ENCODE assay signal across 18 cellular contexts in genomic region chr19:3679581-3679980, GRCh38. TPM values are rescaled to one million over a fixed set of nuclear protein-coding genes. Genes with fewer than 3 reads are reported as not detected.
DNase-seq lines count a peak whose midpoint lies in the region; ATAC-seq, FAIRE-seq and TF ChIP-seq lines count a peak whose summit lies in the region.
"Had no signal": no experiment of that assay in that cellular context is flagged by ENCODE, and none has a peak within 500 bp of the region (broad histone marks: within the 10 kb centered on the region; RNA-seq: fewer than 3 reads in every experiment).

No MANE protein-coding gene starts in this region.

- TF ChIP-seq RAD21 in K562 (CRISPR knock-in tag; conservative IDR thresholded peaks at IDR 0.05 in 1 of 2, IDR thresholded peaks at IDR 0.05 in 1 of 2): no peak

- in situ Hi-C loops in K562 (cut with MboI): no loop called here

- intact Hi-C loops in Caco-2 (cut with micrococcal nuclease; ENCODE audit: unreplicated experiment): no loop called here
- intact Hi-C loops in K562 (cut with micrococcal nuclease): no loop called here
- intact Hi-C loops in lower leg skin (cut with DNase I; ENCODE audit: low total_unique reads): no loop called here

- BruUV-seq in Caco-2 (replicated peaks; lab: Mats Ljungman, UMichigan) (no TSS peak), K562 (replicated peaks; lab: Mats Ljungman, UMichigan) (no TSS peak)

- no peak for DNase-seq in Caco-2
- no peak for DNase-seq in K562 (ENCODE audit: extremely low read depth in 1 of 4, low spot score in 3 of 4)
- no peak for DNase-seq in nephron progenitor cell
- DNase-seq in SKM-1 (lab: John Stamatoyannopoulos, UW; ENCODE audit: unreplicated experiment): no peak
- DNase-seq in activated CD8-positive, alpha-beta memory T cell treated with anti-CD3 and anti-CD28 coated beads, Interleukin-2, amount 50 U/mL, for 48 hours: no peak
- DNase-seq in lower leg skin (ENCODE audit: low spot score in 2 of 2): no peak
- DNase-seq: CD4-positive, alpha-beta T cell; DMS153; DMS79; GDM1 had no signal

- peak overlapping the region; percentile 55 for H3K27ac Mint-ChIP-seq in Caco-2 (ENCODE audit: unreplicated experiment)
- H3K27ac Mint-ChIP-seq in nephron progenitor cell: peak overlapping the region; percentile 61
- H3K27ac Mint-ChIP-seq: B cell; CD4-positive, alpha-beta T cell had no signal

- H3K9ac ChIP-seq in BLaER1 (0 out of 2 replicates have a peak overlapping the region, but pooled peaks have one; percentile 16), K562 (ENCODE audit: insufficient read depth in 1 of 2, low read depth in 2 of 2, low read length in 2 of 2) (peak overlapping the region in 1 of 2 experiments; percentile 45; a peak in 2 of 4 replicates)

- H3K36me3 Mint-ChIP-seq in Caco-2 (ENCODE audit: insufficient read depth, unreplicated experiment) (peaks cover 28% of the 10 kb centered on the region), nephron progenitor cell (ENCODE audit: low read depth) (peaks cover 27% of the 10 kb centered on the region)

- H3K9me3 Mint-ChIP-seq in Caco-2 (ENCODE audit: unreplicated experiment) (no peaks in the 10 kb centered on the region), nephron progenitor cell (peaks cover 14% of the 10 kb centered on the region)
- H3K9me3 Mint-ChIP-seq: CD4-positive, alpha-beta T cell had no signal

- H4K20me1 ChIP-seq in BLaER1 (peaks cover 87% of the 10 kb centered on the region), K562 (replicated peaks; ENCODE audit: control insufficient read depth, insufficient read depth, low read length) (peaks cover 24% of the 10 kb centered on the region)

- H3K36me3 ChIP-seq in BLaER1 (peaks cover 22% of the 10 kb centered on the region; the same call in 1 of the 2 replicates), Caco-2 (ENCODE audit: control insufficient read depth, insufficient read depth, low read length) (0 out of 2 replicates have a peak, but pooled peaks cover 2% of the 10 kb centered on the region), K562 (ENCODE audit: control insufficient read depth, insufficient read depth, low read length) (peaks cover 23% of the 10 kb centered on the region; the same call in 1 of the 3 replicates)
- H3K36me3 ChIP-seq: HAP-1 had no signal

- TF ChIP-seq POLR2A in K562 (conservative IDR thresholded peaks at IDR 0.05) (no peak), lower leg skin (IDR thresholded peaks at IDR 0.05) (no peak)

- no peaks in the 10 kb centered on the region for H3K4me1 Mint-ChIP-seq in Caco-2 (ENCODE audit: low read depth, unreplicated experiment)
- H3K4me1 Mint-ChIP-seq in nephron progenitor cell: peaks cover 40% of the 10 kb centered on the region

- H3K27me3 Mint-ChIP-seq in Caco-2 (ENCODE audit: insufficient read depth, unreplicated experiment): no peaks in the 10 kb centered on the region
- H3K27me3 Mint-ChIP-seq in nephron progenitor cell (ENCODE audit: low read depth, poor library complexity): no peaks in the 10 kb centered on the region
- H3K27me3 Mint-ChIP-seq: B cell; CD4-positive, alpha-beta T cell had no signal

- no peak for ATAC-seq in K562

- H3K9me1 ChIP-seq in K562 (ENCODE audit: control insufficient read depth, insufficient read depth, low read length): peaks cover 9% of the 10 kb centered on the region

- H3K27ac ChIP-seq in BLaER1: peak overlapping the region; percentile 6; the same call in 1 of the 2 replicates
- H3K27ac ChIP-seq in K562 (ENCODE audit: extremely low read depth, low read depth, low read length): no peak overlapping the region
- H3K27ac ChIP-seq: C4-2B had no signal

- TF ChIP-seq EP300 in K562 (IDR thresholded peaks at IDR 0.05; ENCODE audit: low read length): no peak

- H3K4me3 Mint-ChIP-seq in Caco-2 (ENCODE audit: unreplicated experiment): no peak overlapping the region
- H3K4me3 Mint-ChIP-seq in nephron progenitor cell: no peak overlapping the region
- H3K4me3 Mint-ChIP-seq: B cell; CD4-positive, alpha-beta T cell had no signal

- H3K4me1 ChIP-seq in BLaER1 (peaks cover 48% of the 10 kb centered on the region), Caco-2 (no peaks in the 10 kb centered on the region), K562 (replicated peaks in 1 of 2; ENCODE audit: control insufficient read depth in 2 of 2, insufficient read depth in 2 of 2, low read length in 2 of 2) (peaks cover 22 to 50% of the 10 kb centered on the region in 2 experiments)
- H3K4me1 ChIP-seq: HAP-1 had no signal

- H3K4me3 ChIP-seq in BLaER1 (no peak overlapping the region), Caco-2 (ENCODE audit: low read depth, low read length) (no peak overlapping the region), K562 (no peak overlapping the region), lower leg skin (ENCODE audit: low read depth, poor library complexity, severe bottlenecking) (no peak overlapping the region)
- H3K4me3 ChIP-seq: HAP-1 had no signal

- CTCF ChIA-PET in Caco-2 (lab: Charles Lee) (no interaction called here), K562 (lab: Yijun Ruan, JAX; ENCODE audit: low intra/inter-chr PET ratio) (no interaction called here)

- peak overlapping the region; percentile 33 for H3K4me2 ChIP-seq in BLaER1
- no peak overlapping the region for H3K4me2 ChIP-seq in K562 (ENCODE audit: insufficient read depth, low read length)

- H2AFZ ChIP-seq in K562 (ENCODE audit: low read depth, low read length): no peak overlapping the region

- WGBS in K562 (ENCODE audit: insufficient coverage, low coverage, missing lambda C conversion rate): 83% methylated on average over 11 of the region's 13 CpGs
- WGBS in lower leg skin, 2 donors: 90 to 95% methylated on average over 13 of the region's 13 CpGs

- peaks cover 28% of the 10 kb centered on the region for H3K79me2 ChIP-seq in K562 (ENCODE audit: control insufficient read depth, insufficient read depth, low read length)

- POLR2A ChIA-PET in Caco-2 (lab: Charles Lee) (no interaction called here), K562 (lab: Yijun Ruan, JAX) (interaction anchor here (0.6 kb wide), 1 partner anchor 82 kb away, joined by 3 read pairs; the partner anchor contains the start of gene APBA3)

- FAIRE-seq in K562 (lab: Jason Lieb, UNC): no peak
- FAIRE-seq: GM12892, GM18507, H1 had no signal

- peaks cover 4% of the 10 kb centered on the region; the same call in 1 of the 2 replicates for H3K9me3 ChIP-seq in BLaER1
- H3K9me3 ChIP-seq in Caco-2: peaks cover 6% of the 10 kb centered on the region; the same call in 1 of the 2 replicates
- H3K9me3 ChIP-seq in K562 (replicated peaks; ENCODE audit: control insufficient read depth, insufficient read depth, low read depth, low read length): no peaks in the 10 kb centered on the region
- H3K9me3 ChIP-seq: HAP-1 had no signal

- no peaks in the 10 kb centered on the region for H3K27me3 ChIP-seq in BLaER1
- H3K27me3 ChIP-seq in Caco-2 (replicated peaks; ENCODE audit: control insufficient read depth, insufficient read depth, low read length): no peaks in the 10 kb centered on the region
- H3K27me3 ChIP-seq in K562 (ENCODE audit: control insufficient read depth in 2 of 2, insufficient read depth in 2 of 2, low read length in 2 of 2): no peaks in the 10 kb centered on the region

- no peak for TF ChIP-seq CTCF in Caco-2 (IDR thresholded peaks at IDR 0.05; ENCODE audit: insufficient read depth in 1 of 2, low read depth in 1 of 2, low read length in 1 of 2, severe bottlenecking in 1 of 2, unreplicated experiment in 1 of 2)
- TF ChIP-seq CTCF in K562 (IDR thresholded peaks at IDR 0.05 in 2 of 3, conservative IDR thresholded peaks at IDR 0.05 in 1 of 3; ENCODE audit: insufficient read depth in 2 of 3, low read depth in 1 of 3, low read length in 3 of 3): no peak
- no peak for TF ChIP-seq CTCF in nephron progenitor cell (IDR thresholded peaks at IDR 0.05)
- no peak for TF ChIP-seq CTCF in lower leg skin (IDR thresholded peaks at IDR 0.05)

RNA-seq across cellular contexts. Expression of gene PIP5K1C, which starts 20.7 kb away (rescaled TPM):
- total RNA-seq in Caco-2 (2022) (24.5 and 27.0 TPM in 2 replicates), K562 (2014; rRNA removed) (6.0 and 10.7 TPM in 2 replicates), K562 (2014; rRNA removed; fragmentation: Illumina TruSeq; extraction: Trizol) (1.4 and 1.9 TPM in 2 replicates), K562 (2015; rRNA removed; fragmentation: Illumina TruSeq; extraction: Trizol) (4.1 and 5.3 TPM in 2 replicates), K562 (2021) (21.4 and 22.1 TPM in 2 replicates), lower leg skin (10 to 100 TPM; 14.1 to 27.3 (median 22.1) TPM)
- 21.1 and 62.3 TPM in 2 replicates for total RNA-seq in K562 (2011; cell fraction: chromatin; rRNA removed; ENCODE audit: low replicate concordance)
- 28.3 and 30.5 TPM in 2 replicates for total RNA-seq in K562 (2011; cell fraction: nucleolus; rRNA removed)
- total RNA-seq in K562 (2011; cell fraction: nucleoplasm; rRNA removed): 15.8 and 17.5 TPM in 2 replicates
- polyA plus RNA-seq in K562 (2011; rRNA removed) (2.9 and 5.8 TPM in 2 replicates), K562 (2014; fragmentation: Illumina TruSeq; extraction: Trizol) (8.0 and 11.3 TPM in 2 replicates), K562 (2014; fragmentation: Nextera tagmentation; extraction: Ambion mirVana) (under 1 TPM; 0.38 to 0.61 TPM), K562 (2014; rRNA removed) (7.6 and 8.3 TPM in 2 replicates)
- polyA plus RNA-seq in K562 (2011; cell fraction: cytosol; rRNA removed): 2.9 and 6.4 TPM in 2 replicates
- polyA plus RNA-seq in K562 (2011; cell fraction: nucleus; rRNA removed): 9.4 and 20.2 TPM in 2 replicates
- polyA plus RNA-seq in K562 (2012): 16.8 and 22.4 TPM in 2 replicates
- polyA minus RNA-seq in K562 (2011; rRNA and poly(A)+ RNA removed): 5.1 and 9.5 TPM in 2 replicates
- 15.8 and 26.9 TPM in 2 replicates for polyA minus RNA-seq in K562 (2011; cell fraction: cytosol; rRNA and poly(A)+ RNA removed)
- 13.1 and 15.9 TPM in 2 replicates for polyA minus RNA-seq in K562 (2011; cell fraction: nucleus; rRNA and poly(A)+ RNA removed)

RNA-seq across cellular contexts. Expression of gene TJP3, which starts 28.6 kb away (rescaled TPM):
- total RNA-seq in Caco-2 (2022) (79.3 and 83.6 TPM in 2 replicates), K562 (2014; rRNA removed) (0.82 and 1.3 TPM in 2 replicates), K562 (2014; rRNA removed; fragmentation: Illumina TruSeq; extraction: Trizol) (0.11 and 0.38 TPM in 2 replicates), K562 (2015; rRNA removed; fragmentation: Illumina TruSeq; extraction: Trizol) (0.34 and 0.58 TPM in 2 replicates), K562 (2021) (0.92 and 2.4 TPM in 2 replicates), lower leg skin (10 to 100 TPM; 27.3 to 60.9 (median 35.6) TPM)
- 1.8 and 7.1 TPM in 2 replicates for total RNA-seq in K562 (2011; cell fraction: chromatin; rRNA removed; ENCODE audit: low replicate concordance)
- 2.9 and 3.5 TPM in 2 replicates for total RNA-seq in K562 (2011; cell fraction: nucleolus; rRNA removed)
- total RNA-seq in K562 (2011; cell fraction: nucleoplasm; rRNA removed): 1.8 and 2.6 TPM in 2 replicates
- polyA plus RNA-seq in K562 (2011; rRNA removed) (1.8 and 2.2 TPM in 2 replicates), K562 (2014; fragmentation: Illumina TruSeq; extraction: Trizol) (0.54 and 1.1 TPM in 2 replicates), K562 (2014; fragmentation: Nextera tagmentation; extraction: Ambion mirVana) (under 1 TPM in 1 of 2 experiments, not detected in 1; 0.11 TPM), K562 (2014; rRNA removed) (0.56 and 0.73 TPM in 2 replicates)
- polyA plus RNA-seq in K562 (2011; cell fraction: cytosol; rRNA removed): 1.9 and 5.2 TPM in 2 replicates
- polyA plus RNA-seq in K562 (2011; cell fraction: nucleus; rRNA removed): 4.3 and 9.8 TPM in 2 replicates
- 3.2 and 4.0 TPM in 2 replicates for polyA plus RNA-seq in K562 (2012)
- polyA minus RNA-seq in K562 (2011; rRNA and poly(A)+ RNA removed): 1.5 and 1.9 TPM in 2 replicates
- polyA minus RNA-seq in K562 (2011; cell fraction: cytosol; rRNA and poly(A)+ RNA removed): 0.86 and 2.2 TPM in 2 replicates
- polyA minus RNA-seq in K562 (2011; cell fraction: nucleus; rRNA and poly(A)+ RNA removed): 2.3 and 3.4 TPM in 2 replicates
- total RNA-seq: Daoy had no signal

RNA-seq across cellular contexts. Expression of gene CACTIN, which starts 53.0 kb away (rescaled TPM):
- 32.2 and 33.9 TPM in 2 replicates for total RNA-seq in Caco-2 (2022)
- total RNA-seq in K562 (2011; cell fraction: chromatin; rRNA removed; ENCODE audit: low replicate concordance): 35.4 and 89.8 TPM in 2 replicates
- 60.3 and 65.9 TPM in 2 replicates for total RNA-seq in K562 (2011; cell fraction: nucleolus; rRNA removed)
- total RNA-seq in K562 (2011; cell fraction: nucleoplasm; rRNA removed): 35.3 and 37.6 TPM in 2 replicates
- total RNA-seq in K562 (2014; rRNA removed): 46.5 and 57.8 TPM in 2 replicates
- 7.6 and 7.9 TPM in 2 replicates for total RNA-seq in K562 (2014; rRNA removed; fragmentation: Illumina TruSeq; extraction: Trizol)
- total RNA-seq in K562 (2015; rRNA removed; fragmentation: Illumina TruSeq; extraction: Trizol): 25.6 and 27.3 TPM in 2 replicates
- total RNA-seq in K562 (2021): 42.1 and 49.2 TPM in 2 replicates
- polyA plus RNA-seq in K562 (2011; rRNA removed): 15.0 and 19.4 TPM in 2 replicates
- 21.9 and 50.9 TPM in 2 replicates for polyA plus RNA-seq in K562 (2011; cell fraction: cytosol; rRNA removed)
- polyA plus RNA-seq in K562 (2011; cell fraction: nucleus; rRNA removed): 54.2 and 84.9 TPM in 2 replicates
- polyA plus RNA-seq in K562 (2012): 22.8 and 28.5 TPM in 2 replicates
- 9.6 and 20.4 TPM in 2 replicates for polyA plus RNA-seq in K562 (2014; fragmentation: Illumina TruSeq; extraction: Trizol)
- under 1 TPM; 0.15 to 0.52 TPM for polyA plus RNA-seq in K562 (2014; fragmentation: Nextera tagmentation; extraction: Ambion mirVana)
- polyA plus RNA-seq in K562 (2014; rRNA removed): 35.0 and 36.4 TPM in 2 replicates
- polyA minus RNA-seq in K562 (2011; rRNA and poly(A)+ RNA removed): 4.5 and 9.4 TPM in 2 replicates
- polyA minus RNA-seq in K562 (2011; cell fraction: cytosol; rRNA and poly(A)+ RNA removed): 13.0 and 16.6 TPM in 2 replicates
- 9.6 and 12.0 TPM in 2 replicates for polyA minus RNA-seq in K562 (2011; cell fraction: nucleus; rRNA and poly(A)+ RNA removed)
- 10 to 100 TPM; 21.1 to 46.5 (median 33.6) TPM for total RNA-seq in lower leg skin
